ENCODE assay signal across 8 cellular contexts in genomic region chr5:84383816-84384603, GRCh38. TPM values are rescaled to one million over a fixed set of nuclear protein-coding genes. Genes with fewer than 3 reads are reported as not detected.
A peak's percentile ranks its signal among the peaks of the same experiment; 100 is the strongest.
DNase-seq lines count a peak whose midpoint lies in the region; ATAC-seq and TF ChIP-seq lines count a peak whose summit lies in the region.

No MANE protein-coding gene starts in this region.

- WGBS in suprapubic skin, result under 1% methylated on average over 48 of the region's 73 CpGs

- H3K9ac ChIP-seq in colonic mucosa (ENCODE audit: low read depth in 2 of 2, low read length in 2 of 2), result peak overlapping the region; percentile 51 to 68

- CTCF ChIA-PET in AG04450 (lab: Charles Lee), result interaction anchor here (1.3 kb wide), 1 partner anchor 666 kb away, joined by 5 read pairs; no protein-coding TSS in a partner anchor

- TF ChIP-seq POLR2A in suprapubic skin (IDR thresholded peaks at IDR 0.05), result no peak

- TF ChIP-seq EP300 in suprapubic skin (IDR thresholded peaks at IDR 0.05), result no peak

- TF ChIP-seq CTCF in AG04450 (IDR thresholded peaks at IDR 0.05; ENCODE audit: low read depth, low read length) (no peak), colonic mucosa (IDR thresholded peaks at IDR 0.05) (no peak), suprapubic skin (IDR thresholded peaks at IDR 0.05) (no peak)

- H3K4me3 ChIP-seq in AG04450 (ENCODE audit: low read depth, low read length) (peak overlapping the region; percentile 82), colonic mucosa (peak overlapping the region; percentile 58), suprapubic skin (peak overlapping the region; percentile 67)

- H3K27ac ChIP-seq in AG04450 (ENCODE audit: low read depth, low read length) (peak overlapping the region; percentile 66), colonic mucosa (peak overlapping the region; percentile 84), suprapubic skin (peak overlapping the region; percentile 51)

- POLR2A ChIA-PET in AG04450 (lab: Yijun Ruan, JAX), result interaction anchor here (0.6 to 1.4 kb wide), 3 partner anchors 12 to 459 kb away, joined by 3 to 4 read pairs (median 3); no protein-coding TSS in a partner anchor

- no peak for DNase-seq in AG04450 (ENCODE audit: low read depth, low spot score)
- DNase-seq in LHCN-M2 (ENCODE audit: low read depth), result peak; percentile 59
- DNase-seq in colonic mucosa, result peak; percentile 55
- peak; percentile 33 to 51 for DNase-seq in left colon
- DNase-seq in suprapubic skin (ENCODE audit: low spot score in 2 of 2), result peak in 1 of 2 donors; percentile 53
- no peak for DNase-seq in SIG-M5 treated with dmso at 0.1 percent for 504 hours (lab: John Stamatoyannopoulos, UW; ENCODE audit: unreplicated experiment)

- H3K36me3 ChIP-seq in colonic mucosa (no peaks in the 10 kb centered on the region), suprapubic skin (no peaks in the 10 kb centered on the region)

- H3K27me3 ChIP-seq in AG04450 (ENCODE audit: control insufficient read depth, insufficient read depth, low read length) (no peaks in the 10 kb centered on the region), colonic mucosa (no peaks in the 10 kb centered on the region), suprapubic skin (peaks cover 31% of the 10 kb centered on the region)

- H3K9me3 ChIP-seq in AG04450 (ENCODE audit: control insufficient read depth, insufficient read depth, low read length), result no peaks in the 10 kb centered on the region; the same call in 1 of the 2 replicates
- H3K9me3 ChIP-seq in colonic mucosa, result no peaks in the 10 kb centered on the region
- H3K9me3 ChIP-seq in suprapubic skin, result no peaks in the 10 kb centered on the region

- peak; percentile 34 for ATAC-seq in left colon
- ATAC-seq in HG03571 (IDR thresholded peaks at IDR 0.05; ENCODE audit: unreplicated experiment), result no peak
- ATAC-seq in HG03378 (IDR thresholded peaks at IDR 0.05; ENCODE audit: unreplicated experiment), result no peak

- intact Hi-C loops in colonic mucosa (cut with DNase I), result loop anchor here (5.0 kb wide), 1 partner anchor 662 kb away; the partner anchor contains the start of gene HAPLN1
- intact Hi-C loops in left colon (cut with DNase I, micrococcal nuclease), result no loop called here

- no peaks in the 10 kb centered on the region for H3K4me1 ChIP-seq in colonic mucosa
- H3K4me1 ChIP-seq in suprapubic skin, result peaks cover 37% of the 10 kb centered on the region

RNA-seq across cellular contexts. Expression of gene EDIL3, which starts 0.7 kb away (rescaled TPM):
- polyA plus RNA-seq in AG04450 (2011; rRNA removed), result 42.0 and 61.9 TPM in 2 replicates
- polyA minus RNA-seq in AG04450 (2011; rRNA and poly(A)+ RNA removed), result 27.6 and 43.1 TPM in 2 replicates
- 56.0 and 58.7 TPM in 2 replicates for total RNA-seq in LHCN-M2 (2014; rRNA removed)
- polyA plus RNA-seq in LHCN-M2 (2012), result 110 TPM
- 10 to 100 TPM; 23.6 to 27.5 TPM for total RNA-seq in colonic mucosa
- total RNA-seq in left colon, result 10 to 100 TPM; 38.1 to 48.7 TPM
- 10 to 100 TPM in 3 of 4 donors, 1 to 10 TPM in 1; 9.4 to 21.5 (median 17.5) TPM for total RNA-seq in suprapubic skin

Comparison
In these comparisons a context has a peak if more than half of its experiments do, and no peak if none do; other contexts are left out.
1. DNase-seq: peak in LHCN-M2 (single experiment), colonic mucosa (single experiment) and left colon (2 of 2); none in AG04450 (single experiment) and SIG-M5 treated with dmso at 0.1 percent for 504 hours (single experiment).
2. Peak in every context shown above with its lines, with median percentiles within 50 percentile points of each other: H3K27ac ChIP-seq and H3K4me3 ChIP-seq.